Comparison of ENCODE assay signal across 1 cellular context in genomic region chr4:88062843-88063242, GRCh38.
A peak's percentile ranks its signal among the peaks of the same experiment; 100 is the strongest.
TF ChIP-seq lines count a peak whose summit lies in the region.

No MANE protein-coding gene starts in this region.

TF ChIP-seq in HepG2, 621 proteins besides CTCF, POLR2A, EP300 and RAD21 (continued from another document and continues in another):
- no peak for TF ChIP-seq ZBTB33 (CRISPR knock-in tag; IDR thresholded peaks at IDR 0.05)
- no peak for TF ChIP-seq GABPB1 (CRISPR knock-in tag; IDR thresholded peaks at IDR 0.05)
- TF ChIP-seq ZMYM4 (CRISPR knock-in tag; IDR thresholded peaks at IDR 0.05), result peak; percentile 34; the same call in 1 of the 2 replicates
- TF ChIP-seq TEAD3 (CRISPR knock-in tag; optimal IDR thresholded peaks at IDR 0.05; ENCODE audit: borderline replicate concordance), result peak; percentile 37
- peak; percentile 63 for TF ChIP-seq ARID5B (CRISPR knock-in tag; IDR thresholded peaks at IDR 0.05)
- TF ChIP-seq HNF4G (IDR thresholded peaks at IDR 0.05; ENCODE audit: borderline replicate concordance, low read depth, low read length), result 0 out of 2 replicates have a peak, but pooled peaks have one; percentile 32
- no peak for TF ChIP-seq HNF4G (CRISPR knock-in tag; IDR thresholded peaks at IDR 0.05; ENCODE audit: borderline replicate concordance, low read depth)
- no peak for TF ChIP-seq SOX6 (IDR thresholded peaks at IDR 0.05)
- peak; percentile 43; the same call in 1 of the 2 replicates for TF ChIP-seq SOX6 (CRISPR knock-in tag; IDR thresholded peaks at IDR 0.05)
- TF ChIP-seq, protein P1, sequence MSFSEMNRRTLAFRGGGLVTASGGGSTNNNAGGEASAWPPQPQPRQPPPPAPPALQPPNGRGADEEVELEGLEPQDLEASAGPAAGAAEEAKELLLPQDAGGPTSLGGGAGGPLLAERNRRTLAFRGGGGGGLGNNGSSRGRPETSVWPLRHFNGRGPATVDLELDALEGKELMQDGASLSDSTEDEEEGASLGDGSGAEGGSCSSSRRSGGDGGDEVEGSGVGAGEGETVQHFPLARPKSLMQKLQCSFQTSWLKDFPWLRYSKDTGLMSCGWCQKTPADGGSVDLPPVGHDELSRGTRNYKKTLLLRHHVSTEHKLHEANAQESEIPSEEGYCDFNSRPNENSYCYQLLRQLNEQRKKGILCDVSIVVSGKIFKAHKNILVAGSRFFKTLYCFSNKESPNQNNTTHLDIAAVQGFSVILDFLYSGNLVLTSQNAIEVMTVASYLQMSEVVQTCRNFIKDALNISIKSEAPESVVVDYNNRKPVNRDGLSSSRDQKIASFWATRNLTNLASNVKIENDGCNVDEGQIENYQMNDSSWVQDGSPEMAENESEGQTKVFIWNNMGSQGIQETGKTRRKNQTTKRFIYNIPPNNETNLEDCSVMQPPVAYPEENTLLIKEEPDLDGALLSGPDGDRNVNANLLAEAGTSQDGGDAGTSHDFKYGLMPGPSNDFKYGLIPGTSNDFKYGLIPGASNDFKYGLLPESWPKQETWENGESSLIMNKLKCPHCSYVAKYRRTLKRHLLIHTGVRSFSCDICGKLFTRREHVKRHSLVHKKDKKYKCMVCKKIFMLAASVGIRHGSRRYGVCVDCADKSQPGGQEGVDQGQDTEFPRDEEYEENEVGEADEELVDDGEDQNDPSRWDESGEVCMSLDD (CRISPR knock-in tag; IDR thresholded peaks at IDR 0.05; ENCODE audit: borderline replicate concordance), result no peak
- TF ChIP-seq ZFP91 (CRISPR knock-in tag; IDR thresholded peaks at IDR 0.05; ENCODE audit: borderline replicate concordance), result no peak
- no peak for TF ChIP-seq ZNF777 (CRISPR knock-in tag; IDR thresholded peaks at IDR 0.05)
- TF ChIP-seq ZNF501 (CRISPR knock-in tag; IDR thresholded peaks at IDR 0.05), result no peak
- TF ChIP-seq, protein P2, sequence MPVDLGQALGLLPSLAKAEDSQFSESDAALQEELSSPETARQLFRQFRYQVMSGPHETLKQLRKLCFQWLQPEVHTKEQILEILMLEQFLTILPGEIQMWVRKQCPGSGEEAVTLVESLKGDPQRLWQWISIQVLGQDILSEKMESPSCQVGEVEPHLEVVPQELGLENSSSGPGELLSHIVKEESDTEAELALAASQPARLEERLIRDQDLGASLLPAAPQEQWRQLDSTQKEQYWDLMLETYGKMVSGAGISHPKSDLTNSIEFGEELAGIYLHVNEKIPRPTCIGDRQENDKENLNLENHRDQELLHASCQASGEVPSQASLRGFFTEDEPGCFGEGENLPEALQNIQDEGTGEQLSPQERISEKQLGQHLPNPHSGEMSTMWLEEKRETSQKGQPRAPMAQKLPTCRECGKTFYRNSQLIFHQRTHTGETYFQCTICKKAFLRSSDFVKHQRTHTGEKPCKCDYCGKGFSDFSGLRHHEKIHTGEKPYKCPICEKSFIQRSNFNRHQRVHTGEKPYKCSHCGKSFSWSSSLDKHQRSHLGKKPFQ (CRISPR knock-in tag; IDR thresholded peaks at IDR 0.05; ENCODE audit: insufficient replicate concordance), result no peak
- TF ChIP-seq, protein P3, sequence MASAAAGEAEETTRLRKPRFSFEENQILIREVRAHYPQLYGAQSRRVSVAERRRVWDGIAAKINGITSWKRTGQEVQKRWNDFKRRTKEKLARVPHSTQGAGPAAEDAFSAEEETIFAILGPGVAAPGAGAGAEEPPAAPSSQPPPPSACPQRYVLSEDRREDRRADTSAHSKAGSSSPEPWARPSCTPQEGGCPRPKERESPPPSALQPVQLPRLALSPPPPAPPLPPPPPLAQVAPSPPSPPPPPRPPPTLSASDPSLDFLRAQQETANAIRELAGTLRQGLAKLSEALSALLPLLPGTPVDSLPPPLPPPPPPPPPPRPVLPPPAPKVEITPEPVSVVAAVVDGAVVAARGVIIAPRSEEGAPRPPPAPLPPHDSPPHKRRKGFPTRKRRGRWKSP (CRISPR knock-in tag; IDR thresholded peaks at IDR 0.05), result no peak
- TF ChIP-seq ATAD3A (CRISPR knock-in tag; IDR thresholded peaks at IDR 0.05), result no peak
- no peak for TF ChIP-seq ZNF430 (CRISPR knock-in tag; IDR thresholded peaks at IDR 0.05)
- no peak for TF ChIP-seq BCL6 (CRISPR knock-in tag; IDR thresholded peaks at IDR 0.05)
- TF ChIP-seq GTF3A (CRISPR knock-in tag; conservative IDR thresholded peaks at IDR 0.05), result no peak
- no peak for TF ChIP-seq HNRNPK (IDR thresholded peaks at IDR 0.05; ENCODE audit: low read depth, low read length, poor library complexity, severe bottlenecking)
- peak; percentile 100 for TF ChIP-seq ZBTB39 (CRISPR knock-in tag; IDR thresholded peaks at IDR 0.05)
- TF ChIP-seq E2F2 (CRISPR knock-in tag; IDR thresholded peaks at IDR 0.05; ENCODE audit: borderline replicate concordance), result no peak
- TF ChIP-seq HNF4A (CRISPR knock-in tag; IDR thresholded peaks at IDR 0.05), result peak; percentile 82
- TF ChIP-seq, protein P4, sequence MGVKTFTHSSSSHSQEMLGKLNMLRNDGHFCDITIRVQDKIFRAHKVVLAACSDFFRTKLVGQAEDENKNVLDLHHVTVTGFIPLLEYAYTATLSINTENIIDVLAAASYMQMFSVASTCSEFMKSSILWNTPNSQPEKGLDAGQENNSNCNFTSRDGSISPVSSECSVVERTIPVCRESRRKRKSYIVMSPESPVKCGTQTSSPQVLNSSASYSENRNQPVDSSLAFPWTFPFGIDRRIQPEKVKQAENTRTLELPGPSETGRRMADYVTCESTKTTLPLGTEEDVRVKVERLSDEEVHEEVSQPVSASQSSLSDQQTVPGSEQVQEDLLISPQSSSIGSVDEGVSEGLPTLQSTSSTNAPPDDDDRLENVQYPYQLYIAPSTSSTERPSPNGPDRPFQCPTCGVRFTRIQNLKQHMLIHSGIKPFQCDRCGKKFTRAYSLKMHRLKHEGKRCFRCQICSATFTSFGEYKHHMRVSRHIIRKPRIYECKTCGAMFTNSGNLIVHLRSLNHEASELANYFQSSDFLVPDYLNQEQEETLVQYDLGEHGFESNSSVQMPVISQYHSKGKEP (CRISPR knock-in tag; IDR thresholded peaks at IDR 0.05), result no peak
- TF ChIP-seq, protein P5, sequence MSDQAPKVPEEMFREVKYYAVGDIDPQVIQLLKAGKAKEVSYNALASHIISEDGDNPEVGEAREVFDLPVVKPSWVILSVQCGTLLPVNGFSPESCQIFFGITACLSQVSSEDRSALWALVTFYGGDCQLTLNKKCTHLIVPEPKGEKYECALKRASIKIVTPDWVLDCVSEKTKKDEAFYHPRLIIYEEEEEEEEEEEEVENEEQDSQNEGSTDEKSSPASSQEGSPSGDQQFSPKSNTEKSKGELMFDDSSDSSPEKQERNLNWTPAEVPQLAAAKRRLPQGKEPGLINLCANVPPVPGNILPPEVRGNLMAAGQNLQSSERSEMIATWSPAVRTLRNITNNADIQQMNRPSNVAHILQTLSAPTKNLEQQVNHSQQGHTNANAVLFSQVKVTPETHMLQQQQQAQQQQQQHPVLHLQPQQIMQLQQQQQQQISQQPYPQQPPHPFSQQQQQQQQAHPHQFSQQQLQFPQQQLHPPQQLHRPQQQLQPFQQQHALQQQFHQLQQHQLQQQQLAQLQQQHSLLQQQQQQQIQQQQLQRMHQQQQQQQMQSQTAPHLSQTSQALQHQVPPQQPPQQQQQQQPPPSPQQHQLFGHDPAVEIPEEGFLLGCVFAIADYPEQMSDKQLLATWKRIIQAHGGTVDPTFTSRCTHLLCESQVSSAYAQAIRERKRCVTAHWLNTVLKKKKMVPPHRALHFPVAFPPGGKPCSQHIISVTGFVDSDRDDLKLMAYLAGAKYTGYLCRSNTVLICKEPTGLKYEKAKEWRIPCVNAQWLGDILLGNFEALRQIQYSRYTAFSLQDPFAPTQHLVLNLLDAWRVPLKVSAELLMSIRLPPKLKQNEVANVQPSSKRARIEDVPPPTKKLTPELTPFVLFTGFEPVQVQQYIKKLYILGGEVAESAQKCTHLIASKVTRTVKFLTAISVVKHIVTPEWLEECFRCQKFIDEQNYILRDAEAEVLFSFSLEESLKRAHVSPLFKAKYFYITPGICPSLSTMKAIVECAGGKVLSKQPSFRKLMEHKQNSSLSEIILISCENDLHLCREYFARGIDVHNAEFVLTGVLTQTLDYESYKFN (CRISPR knock-in tag; conservative IDR thresholded peaks at IDR 0.05), result peak; percentile 16; the same call in 1 of the 2 replicates
- no peak for TF ChIP-seq ZNF333 (CRISPR knock-in tag; IDR thresholded peaks at IDR 0.05; ENCODE audit: borderline replicate concordance)
- TF ChIP-seq SIX4 (CRISPR knock-in tag; IDR thresholded peaks at IDR 0.05), result 0 out of 2 replicates have a peak, but pooled peaks have one; percentile 35
- TF ChIP-seq RBM22 (optimal IDR thresholded peaks at IDR 0.05; ENCODE audit: low read length), result no peak
- no peak for TF ChIP-seq THAP7 (CRISPR knock-in tag; IDR thresholded peaks at IDR 0.05)
- TF ChIP-seq PAWR (CRISPR knock-in tag; IDR thresholded peaks at IDR 0.05; ENCODE audit: borderline replicate concordance), result no peak
- peak; percentile 48; the same call in 1 of the 2 replicates for TF ChIP-seq RARA (CRISPR knock-in tag; IDR thresholded peaks at IDR 0.05)
- peak; percentile 42; the same call in 1 of the 2 replicates for TF ChIP-seq CHD4 (IDR thresholded peaks at IDR 0.05; ENCODE audit: borderline replicate concordance, low read length)
- TF ChIP-seq ZNF569 (CRISPR knock-in tag; IDR thresholded peaks at IDR 0.05; ENCODE audit: borderline replicate concordance), result no peak
